In the genomic region with DNA sequence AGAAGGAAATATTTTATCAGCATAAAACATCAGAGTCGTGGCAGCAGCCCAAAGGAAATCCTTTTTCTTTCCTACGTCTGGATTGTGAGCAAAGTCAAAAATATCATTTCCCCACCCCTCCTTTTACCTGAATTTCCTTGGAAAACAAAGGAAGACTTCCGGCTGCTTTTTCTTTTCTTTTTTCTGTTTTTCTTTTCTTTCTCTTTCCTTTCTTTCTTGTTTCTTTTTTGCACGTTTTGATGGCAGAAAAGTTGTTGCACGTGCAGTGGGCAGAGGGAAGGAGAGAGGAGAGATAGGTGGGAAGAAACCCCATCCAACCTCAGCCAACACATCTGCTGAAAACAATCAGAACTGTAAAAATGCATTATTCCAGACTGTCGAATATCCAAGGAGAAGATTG, we compare ENCODE assay signal across 8 cellular contexts. TPM values are rescaled to one million over a fixed set of nuclear protein-coding genes. Genes with fewer than 3 reads are reported as not detected.
DNase-seq lines count a peak whose midpoint lies in the region; ATAC-seq and TF ChIP-seq lines count a peak whose summit lies in the region.

No MANE protein-coding gene starts in this region.

- DNase-seq in heart left ventricle = no peak
- no peak for DNase-seq in Right ventricle myocardium inferior (ENCODE audit: missing footprints)
- no peak for DNase-seq in caudate nucleus (lab: John Stamatoyannopoulos, UW)
- DNase-seq in vagina (ENCODE audit: extremely low spot score in 2 of 2) = no peak
- DNase-seq in NCI-H187 treated with DMSO at 0.1 percent for 48 hours (lab: John Stamatoyannopoulos, UW) = no peak

- 1 to 2% (median 2%) methylated on average over 6 of the region's 6 CpGs for WGBS in heart left ventricle, 4 donors

- intact Hi-C loops in heart left ventricle (cut with DNase I) = loop anchor here (2.0 to 10.0 kb wide), 13 partner anchors 62 to 388 kb away; a partner anchor contains a TSS
- intact Hi-C loops in Right ventricle myocardium inferior (cut with DNase I) = loop anchor here (2.0 to 5.0 kb wide), 3 partner anchors 66 to 126 kb away; a partner anchor contains a TSS
- intact Hi-C loops in vagina (cut with DNase I) = loop anchor here (10.0 kb wide), 1 partner anchor 78 kb away; no protein-coding TSS in a partner anchor

- H3K27me3 ChIP-seq in heart left ventricle = no peaks in the 10 kb centered on the region
- H3K27me3 ChIP-seq in mucosa of rectum (ENCODE audit: control insufficient read depth in 2 of 2, insufficient read depth in 2 of 2, low read length in 2 of 2) = no peaks in the 10 kb centered on the region
- H3K27me3 ChIP-seq in vagina = no peaks in the 10 kb centered on the region

- H3K27ac ChIP-seq in heart left ventricle (peak overlapping the region; percentile 82 to 98 (median 93)), caudate nucleus (ENCODE audit: low read depth, low read length) (peak overlapping the region; percentile 71), mucosa of rectum (ENCODE audit: low read depth in 2 of 2, low read length in 2 of 2) (peak overlapping the region; percentile 96 to 98), vagina (peak overlapping the region; percentile 96)

- H3K4me3 ChIP-seq in heart left ventricle = peak overlapping the region; percentile 54 to 99 (median 88)
- peak overlapping the region; percentile 91 to 93 for H3K4me3 ChIP-seq in mucosa of rectum (ENCODE audit: low read length in 2 of 2)
- peak overlapping the region; percentile 60 to 88 for H3K4me3 ChIP-seq in vagina

- no peak for TF ChIP-seq POLR2A in heart left ventricle (IDR thresholded peaks at IDR 0.05)
- TF ChIP-seq POLR2A in vagina (IDR thresholded peaks at IDR 0.05) = no peak

- H3K36me3 ChIP-seq in heart left ventricle (no peaks in the 10 kb centered on the region), mucosa of rectum (ENCODE audit: control insufficient read depth in 2 of 2, insufficient read depth in 2 of 2, low read length in 2 of 2) (peaks cover 0 to 2% of the 10 kb centered on the region in 2 donors), vagina (no peaks in the 10 kb centered on the region)

- H3K4me1 ChIP-seq in heart left ventricle = peaks cover 0 to 29% (median 9%) of the 10 kb centered on the region in 12 donors
- H3K4me1 ChIP-seq in mucosa of rectum (ENCODE audit: control insufficient read depth in 2 of 2, insufficient read depth in 2 of 2, low read length in 2 of 2) = peaks cover 0 to 24% of the 10 kb centered on the region in 2 donors
- H3K4me1 ChIP-seq in vagina = peaks cover 33% of the 10 kb centered on the region

- peak overlapping the region; percentile 91 to 96 for H3K9ac ChIP-seq in mucosa of rectum (ENCODE audit: low read depth in 1 of 2, low read length in 2 of 2)

- no peaks in the 10 kb centered on the region for H3K9me3 ChIP-seq in heart left ventricle
- H3K9me3 ChIP-seq in mucosa of rectum (ENCODE audit: control insufficient read depth in 2 of 2, low read length in 2 of 2) = no peaks in the 10 kb centered on the region
- H3K9me3 ChIP-seq in vagina = no peaks in the 10 kb centered on the region

- ATAC-seq in heart left ventricle (peak in 2 of 4 donors; percentile 1 to 3), Right ventricle myocardium inferior (no peak), HG03135 (IDR thresholded peaks at IDR 0.05; ENCODE audit: unreplicated experiment) (no peak), HG03520 (IDR thresholded peaks at IDR 0.05; ENCODE audit: unreplicated experiment) (no peak)

- TF ChIP-seq CTCF in heart left ventricle (IDR thresholded peaks at IDR 0.05) (no peak), vagina (IDR thresholded peaks at IDR 0.05) (no peak)

RNA-seq across cellular contexts. Expression of a gene that starts 0.5 kb away (rescaled TPM):
- total RNA-seq in heart left ventricle (10 to 100 TPM; 12.0 to 98.6 (median 28.2) TPM), Right ventricle myocardium inferior (37.6 TPM), vagina (16.9 TPM)
- 1 to 10 TPM; 8.5 to 9.8 TPM for polyA plus RNA-seq in heart left ventricle
